Comparison of ENCODE assay signal across 9 cellular contexts in the genomic region with DNA sequence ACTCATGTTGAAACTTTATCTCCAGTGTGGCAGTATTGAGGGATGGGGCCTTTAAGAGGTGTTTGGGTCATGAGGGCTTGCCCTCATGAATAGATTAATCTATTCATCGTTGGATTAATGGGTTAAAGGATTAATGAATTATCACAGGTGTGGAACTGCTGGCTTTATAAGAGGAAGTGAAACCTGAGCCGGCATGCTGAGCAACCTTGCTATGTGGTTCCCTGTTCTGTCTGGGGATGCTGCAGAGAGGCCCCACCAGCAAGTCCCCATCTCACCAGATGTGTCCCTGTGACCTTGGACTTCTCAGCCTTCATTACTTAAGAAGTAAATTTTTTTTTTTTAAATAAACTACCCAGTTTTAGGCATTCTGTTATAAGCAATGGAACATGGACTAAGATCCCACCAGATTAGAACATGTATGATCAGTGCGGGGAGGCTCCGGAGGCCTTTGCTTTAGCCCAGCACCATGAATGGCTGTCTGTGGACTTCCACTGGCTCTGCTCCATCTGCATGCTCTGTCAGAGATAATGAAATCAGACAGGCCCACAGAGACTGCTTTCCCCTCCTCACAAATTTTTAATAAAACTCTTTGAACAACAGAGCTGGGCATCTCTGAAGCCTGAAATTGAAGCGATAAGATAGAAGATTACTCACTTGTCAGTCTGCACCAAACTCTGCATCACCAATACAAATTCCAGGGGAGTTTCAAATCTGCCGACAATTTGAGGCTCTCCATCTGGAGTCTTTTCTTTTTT.
A peak's percentile ranks its signal among the peaks of the same experiment; 100 is the strongest.
DNase-seq lines count a peak whose midpoint lies in the region; ATAC-seq and TF ChIP-seq lines count a peak whose summit lies in the region.
"Had no signal": no experiment of that assay in that cellular context is flagged by ENCODE, and none has a peak within 500 bp of the region (broad histone marks: within the 10 kb centered on the region; RNA-seq: fewer than 3 reads in every experiment).

No MANE protein-coding gene starts in this region.

- H3K36me3 Mint-ChIP-seq in CD8-positive, alpha-beta memory T cell: peaks cover 0 to 3% (median 0%) of the 10 kb centered on the region in 3 donors
- H3K36me3 Mint-ChIP-seq: activated naive CD4-positive, alpha-beta T cell treated with anti-CD3 and anti-CD28 coated beads, Interleukin-2, amount 10 ng/mL, durations not matched to agents 7 days and 5 days had no signal

- no peaks in the 10 kb centered on the region for H3K9me3 Mint-ChIP-seq in CD8-positive, alpha-beta memory T cell
- H3K9me3 Mint-ChIP-seq: activated naive CD4-positive, alpha-beta T cell treated with anti-CD3 and anti-CD28 coated beads, Interleukin-2, amount 10 ng/mL, durations not matched to agents 7 days and 5 days had no signal

- H3K4me1 ChIP-seq in mucosa of descending colon (ENCODE audit: low read depth): no peaks in the 10 kb centered on the region
- no peaks in the 10 kb centered on the region for H3K4me1 ChIP-seq in CD8-positive, alpha-beta memory T cell (ENCODE audit: insufficient read depth, low read length)

- H3K36me3 ChIP-seq in mucosa of descending colon (ENCODE audit: low read depth): no peaks in the 10 kb centered on the region
- no peaks in the 10 kb centered on the region for H3K36me3 ChIP-seq in CD8-positive, alpha-beta memory T cell (ENCODE audit: insufficient read depth, low read length)

- TF ChIP-seq CTCF in mucosa of descending colon (IDR thresholded peaks at IDR 0.05): no peak

- no peak overlapping the region for H3K27ac ChIP-seq in CD8-positive, alpha-beta memory T cell (ENCODE audit: low read depth, low read length)

- CTCF ChIA-PET in CD8-positive, alpha-beta memory T cell (lab: Charles Lee): no interaction called here

- no peaks in the 10 kb centered on the region for H3K27me3 Mint-ChIP-seq in CD8-positive, alpha-beta memory T cell
- H3K27me3 Mint-ChIP-seq: T-helper 17 cell had no signal

- H3K4me1 Mint-ChIP-seq in CD8-positive, alpha-beta memory T cell: peaks cover 0 to 6% (median 3%) of the 10 kb centered on the region in 3 donors

- H3K9me3 ChIP-seq in mucosa of descending colon: no peaks in the 10 kb centered on the region
- H3K9me3 ChIP-seq in CD8-positive, alpha-beta memory T cell (ENCODE audit: low read length): no peaks in the 10 kb centered on the region

- DNase-seq in mucosa of descending colon: no peak
- no peak for DNase-seq in iPS-NIHi7 (ENCODE audit: extremely low spot score)
- DNase-seq in globus pallidus (ENCODE audit: low spot score): no peak
- DNase-seq in CD8-positive, alpha-beta memory T cell: no peak
- DNase-seq: activated naive CD4-positive, alpha-beta T cell treated with anti-CD3 and anti-CD28 coated beads, Interleukin-2, amount 10 ng/mL, durations not matched to agents 7 days and 5 days; T-helper 17 cell had no signal

- no peak overlapping the region for H3K27ac Mint-ChIP-seq in CD8-positive, alpha-beta memory T cell
- H3K27ac Mint-ChIP-seq: activated naive CD4-positive, alpha-beta T cell treated with anti-CD3 and anti-CD28 coated beads, Interleukin-2, amount 10 ng/mL, durations not matched to agents 7 days and 5 days; T-helper 17 cell had no signal

- no peak overlapping the region for H3K4me3 Mint-ChIP-seq in CD8-positive, alpha-beta memory T cell
- H3K4me3 Mint-ChIP-seq: activated naive CD4-positive, alpha-beta T cell treated with anti-CD3 and anti-CD28 coated beads, Interleukin-2, amount 10 ng/mL, durations not matched to agents 7 days and 5 days had no signal

- intact Hi-C loops in mucosa of descending colon (cut with DNase I, micrococcal nuclease): no loop called here

- POLR2A ChIA-PET in CD8-positive, alpha-beta memory T cell (lab: Charles Lee): no interaction called here

- ATAC-seq in GM19025 (IDR thresholded peaks at IDR 0.05; ENCODE audit: low read depth, unreplicated experiment) (peak; percentile 96), GM21825 (IDR thresholded peaks at IDR 0.05; ENCODE audit: unreplicated experiment) (peak; percentile 97), HG03520 (IDR thresholded peaks at IDR 0.05; ENCODE audit: unreplicated experiment) (peak; percentile 97), mucosa of descending colon (peak; percentile 36)
- ATAC-seq: T-helper 17 cell had no signal

- H3K4me3 ChIP-seq in mucosa of descending colon: no peak overlapping the region
- H3K4me3 ChIP-seq in CD8-positive, alpha-beta memory T cell (ENCODE audit: low read length): no peak overlapping the region

- no peaks in the 10 kb centered on the region for H3K27me3 ChIP-seq in CD8-positive, alpha-beta memory T cell (ENCODE audit: insufficient read depth, low read length, poor library complexity, severe bottlenecking)

Comparison
In these comparisons a context has a peak if more than half of its experiments do, and no peak if none do; other contexts are left out.
1. ATAC-seq: peak in every context shown above with its lines; median percentile 97 in GM21825; 97 in HG03520; 96 in GM19025; 36 in mucosa of descending colon.